In genomic region chr19:3477506-3477905, GRCh38 we compare ENCODE assay signal across 17 cellular contexts. TPM values are rescaled to one million over a fixed set of nuclear protein-coding genes. Genes with fewer than 3 reads are reported as not detected.
DNase-seq lines count a peak whose midpoint lies in the region; ATAC-seq, FAIRE-seq and TF ChIP-seq lines count a peak whose summit lies in the region.
"Had no signal": no experiment of that assay in that cellular context is flagged by ENCODE, and none has a peak within 500 bp of the region (broad histone marks: within the 10 kb centered on the region; RNA-seq: fewer than 3 reads in every experiment).

No MANE protein-coding gene starts in this region.

- TF ChIP-seq CTCF in K562 (IDR thresholded peaks at IDR 0.05 in 2 of 3, conservative IDR thresholded peaks at IDR 0.05 in 1 of 3; ENCODE audit: insufficient read depth in 2 of 3, low read depth in 1 of 3, low read length in 3 of 3): no peak

- ATAC-seq in activated T-cell treated with anti-CD3 and anti-CD28 coated beads, Interleukin-2, amount 50 U/mL, for 4 hours: no peak
- no peak for ATAC-seq in K562
- no peak for ATAC-seq in GM21390 (IDR thresholded peaks at IDR 0.05; ENCODE audit: unreplicated experiment)
- ATAC-seq in HG03135 (IDR thresholded peaks at IDR 0.05; ENCODE audit: unreplicated experiment): no peak
- ATAC-seq: HCT116 had no signal

- TF ChIP-seq POLR2A in K562 (conservative IDR thresholded peaks at IDR 0.05): no peak

- no peaks in the 10 kb centered on the region for H3K9me3 Mint-ChIP-seq in activated T-cell treated with anti-CD3 and anti-CD28 coated beads, Interleukin-2, amount 50 U/mL, for 4 hours

- no peak for FAIRE-seq in K562 (lab: Jason Lieb, UNC)
- FAIRE-seq: G401.6, GM12892, GM19239 had no signal

- CTCF ChIA-PET in HEK293T (lab: Yijun Ruan, JAX) (no interaction called here), K562 (lab: Yijun Ruan, JAX; ENCODE audit: low intra/inter-chr PET ratio) (no interaction called here)

- intact Hi-C loops in K562 (cut with micrococcal nuclease): no loop called here

- DNase-seq in activated T-cell treated with anti-CD3 and anti-CD28 coated beads for 4 hours (peak; percentile 5), HEK293T (ENCODE audit: extremely low spot score) (no peak), K562 (ENCODE audit: extremely low read depth in 1 of 4, low spot score in 3 of 4) (no peak), HAP-1 (ENCODE audit: low spot score in 2 of 2) (no peak)
- no peak for DNase-seq in activated T-cell treated with anti-CD3 and anti-CD28 coated beads, Interleukin-2, amount 50 U/mL, for 4 hours
- DNase-seq: CD4-positive, alpha-beta memory T cell; DMS79; EL; Karpas-422 had no signal

- peaks cover 11 to 35% of the 10 kb centered on the region in 2 experiments for H3K4me1 ChIP-seq in K562 (replicated peaks in 1 of 2; ENCODE audit: control insufficient read depth in 2 of 2, insufficient read depth in 2 of 2, low read length in 2 of 2)
- no peaks in the 10 kb centered on the region for H3K4me1 ChIP-seq in HAP-1

- POLR2A ChIA-PET in HEK293T (lab: Yijun Ruan, JAX): no interaction called here
- POLR2A ChIA-PET in K562 (lab: Yijun Ruan, JAX): interaction anchor here (0.6 kb wide), 1 partner anchor 13 kb away, joined by 3 read pairs; no protein-coding TSS in a partner anchor

- no peak overlapping the region for H3K4me3 Mint-ChIP-seq in activated T-cell treated with anti-CD3 and anti-CD28 coated beads, Interleukin-2, amount 50 U/mL, for 4 hours

- peaks cover 10% of the 10 kb centered on the region for H3K4me1 Mint-ChIP-seq in activated T-cell treated with anti-CD3 and anti-CD28 coated beads, Interleukin-2, amount 50 U/mL, for 4 hours (ENCODE audit: low read depth)

- TF ChIP-seq RAD21 in K562 (CRISPR knock-in tag; conservative IDR thresholded peaks at IDR 0.05 in 1 of 2, IDR thresholded peaks at IDR 0.05 in 1 of 2): no peak

- no peaks in the 10 kb centered on the region for H3K79me2 ChIP-seq in K562 (ENCODE audit: control insufficient read depth, insufficient read depth, low read length)

- peaks cover 8% of the 10 kb centered on the region; the same call in 1 of the 2 replicates for H4K20me1 ChIP-seq in K562 (replicated peaks; ENCODE audit: control insufficient read depth, insufficient read depth, low read length)

- BruUV-seq in K562 (replicated peaks; lab: Mats Ljungman, UMichigan): no TSS peak

- peaks cover 15 to 16% of the 10 kb centered on the region in 2 experiments; a peak in 3 of 5 replicates for H3K27me3 ChIP-seq in K562 (ENCODE audit: control insufficient read depth in 2 of 2, insufficient read depth in 2 of 2, low read length in 2 of 2)
- H3K27me3 ChIP-seq in HAP-1 (ENCODE audit: low read depth): no peaks in the 10 kb centered on the region

- H3K36me3 Mint-ChIP-seq in activated T-cell treated with anti-CD3 and anti-CD28 coated beads, Interleukin-2, amount 50 U/mL, for 4 hours (ENCODE audit: insufficient read depth): no peaks in the 10 kb centered on the region
- H3K36me3 Mint-ChIP-seq: CD4-positive, alpha-beta memory T cell had no signal

- no peak overlapping the region for H3K27ac ChIP-seq in K562 (ENCODE audit: extremely low read depth, low read depth, low read length)
- H3K27ac ChIP-seq: C4-2B had no signal

- H3K9me1 ChIP-seq in K562 (ENCODE audit: control insufficient read depth, insufficient read depth, low read length): no peaks in the 10 kb centered on the region

- in situ Hi-C loops in K562 (cut with MboI): no loop called here
- in situ Hi-C loops in HAP-1 (cut with MboI; ENCODE audit: low sequenced_read_pairs): no loop called here

- H3K36me3 ChIP-seq in K562 (ENCODE audit: control insufficient read depth, insufficient read depth, low read length): no peaks in the 10 kb centered on the region
- no peaks in the 10 kb centered on the region for H3K36me3 ChIP-seq in HAP-1 (replicated peaks)

- no peaks in the 10 kb centered on the region for H3K27me3 Mint-ChIP-seq in activated T-cell treated with anti-CD3 and anti-CD28 coated beads, Interleukin-2, amount 50 U/mL, for 4 hours (ENCODE audit: low read depth)
- H3K27me3 Mint-ChIP-seq: CD4-positive, alpha-beta memory T cell had no signal

- H3K9ac ChIP-seq in K562 (ENCODE audit: insufficient read depth in 1 of 2, low read depth in 2 of 2, low read length in 2 of 2): no peak overlapping the region

- no peak for TF ChIP-seq EP300 in K562 (IDR thresholded peaks at IDR 0.05; ENCODE audit: low read length)

- no peaks in the 10 kb centered on the region for H3K9me3 ChIP-seq in K562 (replicated peaks; ENCODE audit: control insufficient read depth, insufficient read depth, low read depth, low read length)
- H3K9me3 ChIP-seq in HAP-1: no peaks in the 10 kb centered on the region

- H2AFZ ChIP-seq in K562 (ENCODE audit: low read depth, low read length): no peak overlapping the region

- H3K4me3 ChIP-seq in K562: no peak overlapping the region
- no peak overlapping the region for H3K4me3 ChIP-seq in HAP-1

- peak overlapping the region; percentile 80; the same call in 1 of the 2 replicates for H3K4me2 ChIP-seq in K562 (ENCODE audit: insufficient read depth, low read length)

RNA-seq across cellular contexts. Expression of gene SMIM24, which starts 2.8 kb away (rescaled TPM):
- not detected for total RNA-seq in activated T-cell treated with anti-CD3 and anti-CD28 coated beads, Interleukin-2, amount 50 U/mL, for 4 hours
- 2.1 and 3.1 TPM in 2 replicates for total RNA-seq in K562 (2011; cell fraction: chromatin; rRNA removed; ENCODE audit: low replicate concordance)
- 3.2 and 3.8 TPM in 2 replicates for total RNA-seq in K562 (2011; cell fraction: nucleolus; rRNA removed)
- 3.5 and 8.2 TPM in 2 replicates for total RNA-seq in K562 (2011; cell fraction: nucleoplasm; rRNA removed)
- total RNA-seq in K562 (2014; rRNA removed) (0.45 and 1.2 TPM in 2 replicates), K562 (2014; rRNA removed; fragmentation: Illumina TruSeq; extraction: Trizol) (0.73 and 1.1 TPM in 2 replicates), K562 (2015; rRNA removed; fragmentation: Illumina TruSeq; extraction: Trizol) (not detected in 2 replicates), K562 (2021) (1.1 and 1.4 TPM in 2 replicates)
- polyA plus RNA-seq in K562 (2011; rRNA removed) (12.3 and 12.9 TPM in 2 replicates), K562 (2014; fragmentation: Illumina TruSeq; extraction: Trizol) (2.9 and 3.0 TPM in 2 replicates), K562 (2014; fragmentation: Nextera tagmentation; extraction: Ambion mirVana) (1 to 10 TPM in 1 of 2 experiments, under 1 TPM in 1; 0.86 to 1.8 TPM), K562 (2014; rRNA removed) (0.77 and 1.6 TPM in 2 replicates)
- polyA plus RNA-seq in K562 (2011; cell fraction: cytosol; rRNA removed): 9.2 and 18.1 TPM in 2 replicates
- 3.3 and 7.5 TPM in 2 replicates for polyA plus RNA-seq in K562 (2011; cell fraction: nucleus; rRNA removed)
- 2.3 and 5.3 TPM in 2 replicates for polyA plus RNA-seq in K562 (2012)
- 3.8 and 4.3 TPM in 2 replicates for polyA minus RNA-seq in K562 (2011; rRNA and poly(A)+ RNA removed)
- 2.2 and 5.2 TPM in 2 replicates for polyA minus RNA-seq in K562 (2011; cell fraction: cytosol; rRNA and poly(A)+ RNA removed)
- 1.7 TPM in 1 of 2 replicates, not detected in the other for polyA minus RNA-seq in K562 (2011; cell fraction: nucleus; rRNA and poly(A)+ RNA removed)
- total RNA-seq: CD4-positive, alpha-beta memory T cell; H4 had no signal
- polyA plus RNA-seq: CD4-positive, alpha-beta memory T cell had no signal

RNA-seq across cellular contexts. Expression of gene SMIM44, which starts 5.7 kb away (rescaled TPM):
- not detected for total RNA-seq in activated T-cell treated with anti-CD3 and anti-CD28 coated beads, Interleukin-2, amount 50 U/mL, for 4 hours
- total RNA-seq in K562 (2011; cell fraction: chromatin; rRNA removed; ENCODE audit: low replicate concordance): not detected in 2 replicates
- not detected in 2 replicates for total RNA-seq in K562 (2011; cell fraction: nucleolus; rRNA removed)
- not detected in 2 replicates for total RNA-seq in K562 (2011; cell fraction: nucleoplasm; rRNA removed)
- total RNA-seq in K562 (2014; rRNA removed): not detected in 2 replicates
- total RNA-seq in K562 (2014; rRNA removed; fragmentation: Illumina TruSeq; extraction: Trizol): not detected in 2 replicates
- total RNA-seq in K562 (2015; rRNA removed; fragmentation: Illumina TruSeq; extraction: Trizol): not detected in 2 replicates
- not detected in 2 replicates for total RNA-seq in K562 (2021)
- polyA plus RNA-seq in K562 (2011; rRNA removed): not detected in 2 replicates
- polyA plus RNA-seq in K562 (2011; cell fraction: cytosol; rRNA removed): not detected in 2 replicates
- not detected in 2 replicates for polyA plus RNA-seq in K562 (2011; cell fraction: nucleus; rRNA removed)
- not detected in 2 replicates for polyA plus RNA-seq in K562 (2012)
- not detected in 2 replicates for polyA plus RNA-seq in K562 (2014; fragmentation: Illumina TruSeq; extraction: Trizol)
- polyA plus RNA-seq in K562 (2014; fragmentation: Nextera tagmentation; extraction: Ambion mirVana): not detected
- polyA plus RNA-seq in K562 (2014; rRNA removed): not detected in 2 replicates
- polyA minus RNA-seq in K562 (2011; rRNA and poly(A)+ RNA removed): not detected in 2 replicates
- polyA minus RNA-seq in K562 (2011; cell fraction: cytosol; rRNA and poly(A)+ RNA removed): not detected in 2 replicates
- not detected in 2 replicates for polyA minus RNA-seq in K562 (2011; cell fraction: nucleus; rRNA and poly(A)+ RNA removed)
- total RNA-seq: CD4-positive, alpha-beta memory T cell; H4 had no signal
- polyA plus RNA-seq: CD4-positive, alpha-beta memory T cell had no signal

RNA-seq across cellular contexts. Expression of gene DOHH, which starts 23.0 kb away (rescaled TPM):
- total RNA-seq in activated T-cell treated with anti-CD3 and anti-CD28 coated beads, Interleukin-2, amount 50 U/mL, for 4 hours: 10 to 100 TPM; 39.2 to 49.9 (median 42.9) TPM
- total RNA-seq in K562 (2011; cell fraction: chromatin; rRNA removed; ENCODE audit: low replicate concordance): 1.7 and 7.3 TPM in 2 replicates
- total RNA-seq in K562 (2011; cell fraction: nucleolus; rRNA removed): 15.4 and 16.5 TPM in 2 replicates
- 6.7 and 6.9 TPM in 2 replicates for total RNA-seq in K562 (2011; cell fraction: nucleoplasm; rRNA removed)
- total RNA-seq in K562 (2014; rRNA removed) (47.2 and 58.7 TPM in 2 replicates), K562 (2014; rRNA removed; fragmentation: Illumina TruSeq; extraction: Trizol) (1.1 and 1.8 TPM in 2 replicates), K562 (2015; rRNA removed; fragmentation: Illumina TruSeq; extraction: Trizol) (10.4 and 10.6 TPM in 2 replicates), K562 (2021) (21.4 and 31.0 TPM in 2 replicates)
- polyA plus RNA-seq in K562 (2011; rRNA removed) (5.1 and 6.3 TPM in 2 replicates), K562 (2014; fragmentation: Illumina TruSeq; extraction: Trizol) (1.2 and 8.2 TPM in 2 replicates), K562 (2014; fragmentation: Nextera tagmentation; extraction: Ambion mirVana) (under 1 TPM; 0.14 to 0.15 TPM), K562 (2014; rRNA removed) (31.2 and 32.8 TPM in 2 replicates)
- 7.6 and 28.6 TPM in 2 replicates for polyA plus RNA-seq in K562 (2011; cell fraction: cytosol; rRNA removed)
- 4.8 and 12.7 TPM in 2 replicates for polyA plus RNA-seq in K562 (2011; cell fraction: nucleus; rRNA removed)
- polyA plus RNA-seq in K562 (2012): 15.9 and 28.3 TPM in 2 replicates
- polyA minus RNA-seq in K562 (2011; rRNA and poly(A)+ RNA removed): 1.1 and 2.0 TPM in 2 replicates
- polyA minus RNA-seq in K562 (2011; cell fraction: cytosol; rRNA and poly(A)+ RNA removed): 10.9 and 15.2 TPM in 2 replicates
- 5.5 and 6.3 TPM in 2 replicates for polyA minus RNA-seq in K562 (2011; cell fraction: nucleus; rRNA and poly(A)+ RNA removed)

RNA-seq across cellular contexts. Expression of gene FZR1, which starts 28.6 kb away (rescaled TPM):
- 10 to 100 TPM; 30.4 to 38.1 (median 33.2) TPM for total RNA-seq in activated T-cell treated with anti-CD3 and anti-CD28 coated beads, Interleukin-2, amount 50 U/mL, for 4 hours
- 50.6 and 186 TPM in 2 replicates for total RNA-seq in K562 (2011; cell fraction: chromatin; rRNA removed; ENCODE audit: low replicate concordance)
- 95.1 and 105 TPM in 2 replicates for total RNA-seq in K562 (2011; cell fraction: nucleolus; rRNA removed)
- 50.0 and 65.9 TPM in 2 replicates for total RNA-seq in K562 (2011; cell fraction: nucleoplasm; rRNA removed)
- total RNA-seq in K562 (2014; rRNA removed): 24.1 and 42.2 TPM in 2 replicates
- 5.0 and 5.7 TPM in 2 replicates for total RNA-seq in K562 (2014; rRNA removed; fragmentation: Illumina TruSeq; extraction: Trizol)
- 18.0 and 22.3 TPM in 2 replicates for total RNA-seq in K562 (2015; rRNA removed; fragmentation: Illumina TruSeq; extraction: Trizol)
- 45.4 and 48.0 TPM in 2 replicates for total RNA-seq in K562 (2021)
- polyA plus RNA-seq in K562 (2011; rRNA removed): 22.2 and 37.4 TPM in 2 replicates
- 18.2 and 33.8 TPM in 2 replicates for polyA plus RNA-seq in K562 (2011; cell fraction: cytosol; rRNA removed)
- 112 and 152 TPM in 2 replicates for polyA plus RNA-seq in K562 (2011; cell fraction: nucleus; rRNA removed)
- 39.8 and 40.4 TPM in 2 replicates for polyA plus RNA-seq in K562 (2012)
- polyA plus RNA-seq in K562 (2014; fragmentation: Illumina TruSeq; extraction: Trizol): 21.6 and 40.6 TPM in 2 replicates
- polyA plus RNA-seq in K562 (2014; fragmentation: Nextera tagmentation; extraction: Ambion mirVana): under 1 TPM; 0.18 to 0.28 TPM
- 23.6 and 30.6 TPM in 2 replicates for polyA plus RNA-seq in K562 (2014; rRNA removed)
- 6.9 and 8.2 TPM in 2 replicates for polyA minus RNA-seq in K562 (2011; rRNA and poly(A)+ RNA removed)
- 32.1 and 44.7 TPM in 2 replicates for polyA minus RNA-seq in K562 (2011; cell fraction: cytosol; rRNA and poly(A)+ RNA removed)
- polyA minus RNA-seq in K562 (2011; cell fraction: nucleus; rRNA and poly(A)+ RNA removed): 18.8 and 33.2 TPM in 2 replicates
